ENCODE assay signal across 8 cellular contexts in the genomic region with DNA sequence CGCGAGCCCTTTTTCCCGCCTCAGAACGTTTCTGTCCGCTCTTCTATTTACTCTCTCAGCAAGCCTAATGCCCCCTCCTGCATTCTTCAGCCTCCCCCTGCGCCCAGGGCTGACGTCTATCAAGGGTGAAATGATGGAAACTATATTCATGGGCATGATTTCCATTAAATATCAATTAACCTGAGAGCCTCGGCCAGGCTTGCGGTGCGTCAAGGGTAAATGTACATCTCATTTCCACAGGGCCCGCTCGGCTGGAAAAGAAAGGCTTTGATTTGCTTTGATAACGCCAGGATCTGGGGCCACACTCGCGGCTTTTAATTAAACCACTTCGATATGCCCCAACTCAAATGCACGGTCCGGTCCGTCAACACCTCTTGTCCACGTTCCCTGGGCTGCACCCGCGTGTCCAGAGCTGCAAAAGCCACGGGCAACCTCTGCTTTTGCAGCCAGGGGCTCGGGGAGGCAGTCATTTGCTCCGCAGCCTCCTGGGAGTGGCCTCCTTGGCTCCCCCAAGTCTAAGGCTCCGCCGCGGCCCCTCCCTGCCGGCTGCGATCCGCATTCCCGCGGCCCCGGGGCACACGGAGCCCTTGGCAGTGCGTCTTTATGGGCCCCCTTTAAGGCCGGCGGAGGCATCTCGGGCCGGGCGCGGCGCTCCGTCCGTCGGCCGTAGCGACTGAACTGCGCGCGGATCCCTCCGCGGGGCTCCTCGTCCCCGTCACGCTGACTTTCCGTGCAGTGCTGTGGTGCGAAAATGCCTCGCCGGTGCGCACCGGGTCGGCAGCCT. TPM values are rescaled to one million over a fixed set of nuclear protein-coding genes. Genes with fewer than 3 reads are reported as not detected.
DNase-seq lines count a peak whose midpoint lies in the region; ATAC-seq and TF ChIP-seq lines count a peak whose summit lies in the region.

A gene (plus strand): TSS at position 693 of the 784 bp plus-strand sequence. CDS start 662 bp downstream, outside the sequence.

- H3K4me1 ChIP-seq in esophagus (ENCODE audit: control insufficient read depth in 2 of 2, insufficient read depth in 2 of 2, low read length in 1 of 2) (peaks cover 6% of the 10 kb centered on the region in 2 donors), neural progenitor cell (peaks cover 3% of the 10 kb centered on the region)

- peak within 1 kb of the TSS; percentile 30 for H3K27ac Mint-ChIP-seq in activated naive CD4-positive, alpha-beta T cell treated with anti-CD3 and anti-CD28 coated beads for 36 hours
- no peak within 1 kb of the TSS for H3K27ac Mint-ChIP-seq in neural progenitor cell
- no peak within 1 kb of the TSS for H3K27ac Mint-ChIP-seq in Calu3 (ENCODE audit: unreplicated experiment)

- intact Hi-C loops in activated naive CD4-positive, alpha-beta T cell treated with anti-CD3 and anti-CD28 coated beads for 36 hours (cut with micrococcal nuclease): loop anchor here (2.0 kb wide), 1 partner anchor 18 kb away; no protein-coding TSS in a partner anchor
- intact Hi-C loops in Calu3 (cut with micrococcal nuclease; ENCODE audit: unreplicated experiment): loop anchor here (5.0 to 10.0 kb wide), 3 partner anchors 423 to 1636 kb away; no protein-coding TSS in a partner anchor

- H3K4me1 Mint-ChIP-seq in activated naive CD4-positive, alpha-beta T cell treated with anti-CD3 and anti-CD28 coated beads for 36 hours (ENCODE audit: low read depth): peaks cover 18% of the 10 kb centered on the region
- H3K4me1 Mint-ChIP-seq in neural progenitor cell (peaks cover 12% of the 10 kb centered on the region), Calu3 (ENCODE audit: low read depth, unreplicated experiment) (no peaks in the 10 kb centered on the region)

- peak within 1 kb of the TSS; percentile 52 for H3K4me3 Mint-ChIP-seq in activated naive CD4-positive, alpha-beta T cell treated with anti-CD3 and anti-CD28 coated beads for 36 hours
- H3K4me3 Mint-ChIP-seq in neural progenitor cell: peak within 1 kb of the TSS; percentile 79
- H3K4me3 Mint-ChIP-seq in Calu3 (ENCODE audit: low read depth, unreplicated experiment): no peak within 1 kb of the TSS

- 4 to 6% methylated on average over 57 to 63 of the region's 63 CpGs for WGBS in esophagus, 2 donors

- H3K79me2 ChIP-seq in neural progenitor cell (ENCODE audit: low read depth): no peaks in the 10 kb centered on the region

- no peaks in the 10 kb centered on the region for H3K36me3 Mint-ChIP-seq in activated naive CD4-positive, alpha-beta T cell treated with anti-CD3 and anti-CD28 coated beads for 36 hours (ENCODE audit: low read depth)
- H3K36me3 Mint-ChIP-seq in neural progenitor cell: no peaks in the 10 kb centered on the region
- H3K36me3 Mint-ChIP-seq in Calu3 (ENCODE audit: insufficient read depth, unreplicated experiment): no peaks in the 10 kb centered on the region

- H3K9me3 Mint-ChIP-seq in activated naive CD4-positive, alpha-beta T cell treated with anti-CD3 and anti-CD28 coated beads for 36 hours: no peaks in the 10 kb centered on the region
- H3K9me3 Mint-ChIP-seq in neural progenitor cell (peaks cover 8% of the 10 kb centered on the region), Calu3 (ENCODE audit: low read depth, unreplicated experiment) (no peaks in the 10 kb centered on the region)

- no peak within 1 kb of the TSS for H3K9ac ChIP-seq in neural progenitor cell

- H3K27me3 Mint-ChIP-seq in activated naive CD4-positive, alpha-beta T cell treated with anti-CD3 and anti-CD28 coated beads for 36 hours (ENCODE audit: low read depth): peaks cover 76% of the 10 kb centered on the region
- H3K27me3 Mint-ChIP-seq in neural progenitor cell (ENCODE audit: insufficient read depth, low read depth) (peaks cover 90% of the 10 kb centered on the region), Calu3 (ENCODE audit: unreplicated experiment) (no peaks in the 10 kb centered on the region)

- H3K27me3 ChIP-seq in esophagus (ENCODE audit: control insufficient read depth in 1 of 2, insufficient read depth in 2 of 2, low read length in 2 of 2) (peaks cover 10 to 51% of the 10 kb centered on the region in 2 donors), neural progenitor cell (peaks cover 100% of the 10 kb centered on the region)

- BruUV-seq in Calu3 (replicated peaks; lab: Mats Ljungman, UMichigan): no TSS peak

- in situ Hi-C loops in SK-MEL-5 (cut with HindIII; ENCODE audit: low pct_unique_long_range_greater_than_20kb, low sequenced_read_pairs): no loop called here

- ATAC-seq in GM21737 (IDR thresholded peaks at IDR 0.05; ENCODE audit: unreplicated experiment): no peak

- TF ChIP-seq CTCF in neural progenitor cell (IDR thresholded peaks at IDR 0.05) (no peak), Calu3 (IDR thresholded peaks at IDR 0.05; ENCODE audit: unreplicated experiment) (no peak)

- no peak within 1 kb of the TSS for H2AFZ ChIP-seq in neural progenitor cell (replicated peaks)

- H3K4me2 ChIP-seq in neural progenitor cell: peak within 1 kb of the TSS; percentile 69

- CTCF ChIA-PET in activated naive CD4-positive, alpha-beta T cell treated with anti-CD3 and anti-CD28 coated beads for 36 hours (lab: Charles Lee): interaction anchor here (1.0 to 4.4 kb wide), 4 partner anchors 33 to 523 kb away, joined by 3 to 54 read pairs (median 27); no protein-coding TSS in a partner anchor
- CTCF ChIA-PET in Calu3 (lab: Charles Lee): no interaction called here

- H4K20me1 ChIP-seq in neural progenitor cell (ENCODE audit: low read depth): peaks cover 90% of the 10 kb centered on the region

- H3F3A ChIP-seq in neural progenitor cell (ENCODE audit: low read depth): peaks cover 3% of the 10 kb centered on the region

- H3K36me3 ChIP-seq in esophagus (ENCODE audit: control insufficient read depth in 2 of 2, insufficient read depth in 2 of 2, low read length in 1 of 2): no peaks in the 10 kb centered on the region
- H3K36me3 ChIP-seq in neural progenitor cell: no peaks in the 10 kb centered on the region

- H3K9me3 ChIP-seq in esophagus (ENCODE audit: control insufficient read depth in 2 of 2, insufficient read depth in 1 of 2, low read depth in 1 of 2, low read length in 1 of 2) (peaks cover 0 to 4% of the 10 kb centered on the region in 2 donors), neural progenitor cell (ENCODE audit: low read depth) (no peaks in the 10 kb centered on the region)

- peak within 1 kb of the TSS; percentile 44 to 60 for H3K4me3 ChIP-seq in esophagus (ENCODE audit: low read depth in 1 of 2, low read length in 2 of 2)
- peak within 1 kb of the TSS; percentile 39 for H3K4me3 ChIP-seq in neural progenitor cell

- peak within 1 kb of the TSS; percentile 37 to 51 for H3K27ac ChIP-seq in esophagus (ENCODE audit: low read depth in 2 of 2, low read length in 1 of 2)
- no peak within 1 kb of the TSS for H3K27ac ChIP-seq in neural progenitor cell
- no peak within 1 kb of the TSS for H3K27ac ChIP-seq in caudate nucleus (ENCODE audit: low read depth, low read length)

- no peak for DNase-seq in activated naive CD4-positive, alpha-beta T cell treated with anti-CD3 and anti-CD28 coated beads for 36 hours
- DNase-seq in activated naive CD4-positive, alpha-beta T cell treated with anti-CD3 and anti-CD28 coated beads, Interleukin-2, amount 50 U/mL, for 16 hours: no peak
- DNase-seq in SK-MEL-5 (ENCODE audit: low read depth, low spot score): peak; percentile 71
- DNase-seq in neural progenitor cell (ENCODE audit: low spot score): peak; percentile 88
- no peak for DNase-seq in caudate nucleus (lab: John Stamatoyannopoulos, UW)
- DNase-seq in Calu3: no peak

RNA-seq across cellular contexts. Expression of the gene that starts here (rescaled TPM):
- total RNA-seq in activated naive CD4-positive, alpha-beta T cell treated with anti-CD3 and anti-CD28 coated beads for 36 hours: not detected
- 14.5 and 19.7 TPM in 2 replicates for total RNA-seq in SK-MEL-5 (2014; rRNA removed; shearing (Covaris generic))
- polyA plus RNA-seq in SK-MEL-5 (2015; cell fraction: cytosol; rRNA removed): 16.7 and 17.6 TPM in 2 replicates
- 8.1 and 21.4 TPM in 2 replicates for polyA plus RNA-seq in SK-MEL-5 (2015; cell fraction: nucleus; rRNA removed)
- polyA plus RNA-seq in esophagus: 1 to 10 TPM; 1.0 to 1.3 TPM
- total RNA-seq in neural progenitor cell (ENCODE audit: low replicate concordance): not detected in 2 replicates
- not detected in 2 replicates for total RNA-seq in Calu3 (2022)

Comparison
In these comparisons a context has a peak if more than half of its experiments do, and no peak if none do; other contexts are left out.
1. RNA of the gene that starts here (total RNA-seq): 14.5 to 19.7 TPM in SK-MEL-5; not detected in activated naive CD4-positive, alpha-beta T cell treated with anti-CD3 and anti-CD28 coated beads for 36 hours, not detected in neural progenitor cell and not detected in Calu3; every median in the first group is over 10 times any median in the second.
2. Peak in DNase-seq, H3K4me3 ChIP-seq and H3K4me2 ChIP-seq in neural progenitor cell; RNA of the gene not detected or under 1 TPM.
3. H3K27ac ChIP-seq: peak in esophagus (2 of 2); none in neural progenitor cell (single experiment) and caudate nucleus (single experiment).